Comparison of ENCODE assay signal across 11 cellular contexts in genomic region chr1:32349211-32349708, GRCh38. TPM values are rescaled to one million over a fixed set of nuclear protein-coding genes. Genes with fewer than 3 reads are reported as not detected.
DNase-seq lines count a peak whose midpoint lies in the region; ATAC-seq and TF ChIP-seq lines count a peak whose summit lies in the region.
"Had no signal": no experiment of that assay in that cellular context is flagged by ENCODE, and none has a peak within 500 bp of the region (broad histone marks: within the 10 kb centered on the region; RNA-seq: fewer than 3 reads in every experiment).

No MANE protein-coding gene starts in this region.

- no peaks in the 10 kb centered on the region for H3K27me3 ChIP-seq in uterus
- H3K27me3 ChIP-seq: ascending aorta had no signal

- no peak for TF ChIP-seq POLR2A in uterus (IDR thresholded peaks at IDR 0.05)

- peak overlapping the region in 1 of 2 donors; percentile 79 for H3K27ac Mint-ChIP-seq in natural killer cell treated with Interleukin-12 subunit alpha and Interleukin-12 subunit beta and Interleukin-15 and Interleukin-18, amount 100 ng/mL, for 72 hours
- H3K27ac Mint-ChIP-seq in natural killer cell (peak overlapping the region in 1 of 2 donors; percentile 29), Calu3 (ENCODE audit: unreplicated experiment) (no peak overlapping the region)

- peaks cover 9 to 26% of the 10 kb centered on the region in 2 donors for H3K4me1 Mint-ChIP-seq in natural killer cell treated with Interleukin-12 subunit alpha and Interleukin-12 subunit beta and Interleukin-15 and Interleukin-18, amount 100 ng/mL, for 72 hours (ENCODE audit: low read depth in 2 of 2)
- H3K4me1 Mint-ChIP-seq in natural killer cell (peaks cover 28 to 40% of the 10 kb centered on the region in 2 donors), Calu3 (ENCODE audit: low read depth, unreplicated experiment) (peaks cover 36% of the 10 kb centered on the region)

- CTCF ChIA-PET in Calu3 (lab: Charles Lee) = no interaction called here

- H3K4me1 ChIP-seq in uterus = peaks cover 12 to 22% of the 10 kb centered on the region in 2 donors

- H3K36me3 Mint-ChIP-seq in natural killer cell treated with Interleukin-12 subunit alpha and Interleukin-12 subunit beta and Interleukin-15 and Interleukin-18, amount 100 ng/mL, for 72 hours = no peaks in the 10 kb centered on the region
- H3K36me3 Mint-ChIP-seq in natural killer cell (no peaks in the 10 kb centered on the region), Calu3 (ENCODE audit: insufficient read depth, unreplicated experiment) (peaks cover 37% of the 10 kb centered on the region)

- H3K4me3 Mint-ChIP-seq in natural killer cell treated with Interleukin-12 subunit alpha and Interleukin-12 subunit beta and Interleukin-15 and Interleukin-18, amount 100 ng/mL, for 72 hours = peak overlapping the region; percentile 38
- no peak overlapping the region for H3K4me3 Mint-ChIP-seq in natural killer cell
- H3K4me3 Mint-ChIP-seq in Calu3 (ENCODE audit: low read depth, unreplicated experiment) = no peak overlapping the region

- peak overlapping the region; percentile 5 to 17 for H3K27ac ChIP-seq in uterus
- H3K27ac ChIP-seq: ascending aorta, C4-2B had no signal

- H3K9me3 Mint-ChIP-seq in natural killer cell treated with Interleukin-12 subunit alpha and Interleukin-12 subunit beta and Interleukin-15 and Interleukin-18, amount 100 ng/mL, for 72 hours = no peaks in the 10 kb centered on the region
- H3K9me3 Mint-ChIP-seq in natural killer cell (no peaks in the 10 kb centered on the region), Calu3 (ENCODE audit: low read depth, unreplicated experiment) (no peaks in the 10 kb centered on the region)

- no peak for ATAC-seq in natural killer cell treated with Interleukin-12 subunit alpha and Interleukin-12 subunit beta and Interleukin-15 and Interleukin-18, amount 100 ng/mL, for 72 hours
- ATAC-seq in natural killer cell (no peak), GM21619 (IDR thresholded peaks at IDR 0.05; ENCODE audit: unreplicated experiment) (no peak)

- no TSS peak for BruUV-seq in Calu3 (replicated peaks; lab: Mats Ljungman, UMichigan)

- H3K36me3 ChIP-seq in uterus = no peaks in the 10 kb centered on the region
- H3K36me3 ChIP-seq: ascending aorta had no signal

- no peak for DNase-seq in natural killer cell treated with Interleukin-12 subunit alpha and Interleukin-12 subunit beta and Interleukin-15 and Interleukin-18, amount 100 ng/mL, for 72 hours (ENCODE audit: low spot score)
- DNase-seq in natural killer cell (no peak), amniotic epithelial cell (ENCODE audit: low read depth) (peak; percentile 92), hepatic stellate cell (ENCODE audit: low spot score) (peak; percentile 74), uterus (no peak), SIG-M5 (lab: John Stamatoyannopoulos, UW) (no peak), Calu3 (no peak)
- DNase-seq: NCI-H146 had no signal

- peaks cover 0 to 3% of the 10 kb centered on the region in 2 donors for H3K27me3 Mint-ChIP-seq in natural killer cell treated with Interleukin-12 subunit alpha and Interleukin-12 subunit beta and Interleukin-15 and Interleukin-18, amount 100 ng/mL, for 72 hours
- H3K27me3 Mint-ChIP-seq in natural killer cell (ENCODE audit: low read depth in 2 of 2) (peaks cover 0 to 4% of the 10 kb centered on the region in 2 donors), Calu3 (ENCODE audit: unreplicated experiment) (peaks cover 13% of the 10 kb centered on the region)

- no peaks in the 10 kb centered on the region for H3K9me3 ChIP-seq in uterus
- H3K9me3 ChIP-seq: ascending aorta had no signal

- no peak overlapping the region for H3K4me3 ChIP-seq in uterus
- H3K4me3 ChIP-seq: ascending aorta had no signal

- no peak for TF ChIP-seq CTCF in natural killer cell (IDR thresholded peaks at IDR 0.05)
- no peak for TF ChIP-seq CTCF in uterus (IDR thresholded peaks at IDR 0.05)
- no peak for TF ChIP-seq CTCF in Calu3 (IDR thresholded peaks at IDR 0.05; ENCODE audit: unreplicated experiment)

- intact Hi-C loops in natural killer cell (cut with micrococcal nuclease) (no loop called here), uterus (cut with DNase I; ENCODE audit: low total_unique reads) (no loop called here), Calu3 (cut with micrococcal nuclease; ENCODE audit: unreplicated experiment) (no loop called here)

RNA-seq across cellular contexts. Expression of gene FAM229A, which starts 13.0 kb away (rescaled TPM):
- 10 to 100 TPM in 1 of 2 donors, 1 to 10 TPM in 1; 6.2 to 13.4 TPM for total RNA-seq in natural killer cell treated with Interleukin-12 subunit alpha and Interleukin-12 subunit beta and Interleukin-15 and Interleukin-18, amount 100 ng/mL, for 72 hours
- total RNA-seq in natural killer cell (10 to 100 TPM; 18.3 to 23.5 (median 21.0) TPM), uterus (10 to 100 TPM in 2 of 4 donors, 1 to 10 TPM in 1, not detected in 1; 5.2 to 20.2 (median 14.4) TPM), Calu3 (2022) (7.3 and 7.5 TPM in 2 replicates)

RNA-seq across cellular contexts. Expression of gene TSSK3, which starts 13.1 kb away (rescaled TPM):
- total RNA-seq in natural killer cell treated with Interleukin-12 subunit alpha and Interleukin-12 subunit beta and Interleukin-15 and Interleukin-18, amount 100 ng/mL, for 72 hours = under 1 TPM in 1 of 2 donors, not detected in 1; 0.36 TPM
- total RNA-seq in natural killer cell (1 to 10 TPM; 1.2 to 3.7 (median 1.4) TPM), uterus (10 to 100 TPM in 1 of 4 donors, under 1 TPM in 1, not detected in 2; 0.35 to 21.3 TPM), Calu3 (2022) (1.8 and 5.1 TPM in 2 replicates)

RNA-seq across cellular contexts. Expression of gene MARCKSL1, which starts 13.2 kb away (rescaled TPM):
- total RNA-seq in natural killer cell treated with Interleukin-12 subunit alpha and Interleukin-12 subunit beta and Interleukin-15 and Interleukin-18, amount 100 ng/mL, for 72 hours = 10 to 100 TPM; 11.8 to 35.9 TPM
- total RNA-seq in natural killer cell (10 to 100 TPM; 21.7 to 26.1 (median 21.8) TPM), uterus (10 to 100 TPM; 14.7 to 93.3 (median 53.0) TPM), Calu3 (2022) (169 and 193 TPM in 2 replicates)

RNA-seq across cellular contexts. Expression of gene BSDC1, which starts 45.0 kb away (rescaled TPM):
- total RNA-seq in natural killer cell treated with Interleukin-12 subunit alpha and Interleukin-12 subunit beta and Interleukin-15 and Interleukin-18, amount 100 ng/mL, for 72 hours = 10 to 100 TPM; 55.6 to 68.2 TPM
- total RNA-seq in natural killer cell (100 to 1,000 TPM; 150 to 203 (median 174) TPM), uterus (10 to 100 TPM; 25.9 to 77.4 (median 65.2) TPM), Calu3 (2022) (48.5 and 49.4 TPM in 2 replicates)

RNA-seq across cellular contexts. Expression of gene HDAC1, which starts 57.4 kb away (rescaled TPM):
- 100 to 1,000 TPM; 186 to 225 TPM for total RNA-seq in natural killer cell treated with Interleukin-12 subunit alpha and Interleukin-12 subunit beta and Interleukin-15 and Interleukin-18, amount 100 ng/mL, for 72 hours
- total RNA-seq in natural killer cell (100 to 1,000 TPM; 110 to 133 (median 125) TPM), uterus (100 to 1,000 TPM in 1 of 4 donors, 10 to 100 TPM in 3; 27.4 to 161 (median 91.2) TPM), Calu3 (2022) (186 and 197 TPM in 2 replicates)

Comparison
In these comparisons a context has a peak if more than half of its experiments do, and no peak if none do; other contexts are left out.
1. DNase-seq: peak in amniotic epithelial cell (single experiment) and hepatic stellate cell (single experiment); none in natural killer cell treated with Interleukin-12 subunit alpha and Interleukin-12 subunit beta and Interleukin-15 and Interleukin-18, amount 100 ng/mL, for 72 hours (single experiment), natural killer cell (single experiment), uterus (0 of 2), SIG-M5 (single experiment) and Calu3 (single experiment).